ENCODE assay signal across 17 cellular contexts in the genomic region with DNA sequence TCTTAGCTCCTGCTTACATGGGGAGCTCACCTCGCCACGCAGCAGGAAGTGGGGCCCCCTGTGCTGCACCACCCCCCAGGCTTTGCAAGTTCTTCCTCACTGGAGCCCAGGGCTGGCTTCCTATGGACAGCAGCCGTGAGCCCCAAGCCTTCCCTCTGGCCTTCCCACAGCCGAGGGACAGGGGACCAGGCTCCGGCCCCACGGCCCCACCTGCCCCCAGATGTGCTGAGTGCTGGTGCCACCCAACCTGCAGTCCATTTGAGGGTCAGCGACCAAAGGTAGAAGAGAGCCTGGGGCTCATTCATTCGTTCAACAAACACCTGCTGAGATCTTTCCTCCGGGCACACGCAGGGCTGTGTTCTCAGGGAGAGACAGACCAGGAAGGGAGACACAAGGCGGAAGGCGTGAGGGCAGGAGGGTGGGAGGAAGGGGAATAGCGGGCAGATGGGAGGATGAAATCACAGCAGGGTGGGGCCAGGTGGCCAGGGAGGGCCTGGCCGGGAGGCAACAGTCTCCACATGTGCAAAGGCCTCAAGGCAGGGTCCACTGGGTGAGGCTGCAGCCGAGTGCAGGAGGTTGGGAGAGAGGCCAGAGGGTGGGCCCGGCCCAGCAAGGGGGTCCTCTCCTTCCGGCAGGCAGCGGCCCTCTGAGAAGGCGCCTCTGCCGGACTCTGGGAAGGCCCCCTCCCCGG.
DNase-seq lines count a peak whose midpoint lies in the region; ATAC-seq and TF ChIP-seq lines count a peak whose summit lies in the region.
"Had no signal": no experiment of that assay in that cellular context is flagged by ENCODE, and none has a peak within 500 bp of the region (broad histone marks: within the 10 kb centered on the region; RNA-seq: fewer than 3 reads in every experiment).

No MANE protein-coding gene starts in this region.

- peaks cover 0 to 8% (median 0%) of the 10 kb centered on the region in 9 donors for H3K4me1 ChIP-seq in heart right ventricle
- no peaks in the 10 kb centered on the region for H3K4me1 ChIP-seq in aorta (ENCODE audit: control insufficient read depth in 1 of 2, insufficient read depth in 2 of 2, low read length in 2 of 2)
- H3K4me1 ChIP-seq: SJSA1 had no signal

- intact Hi-C loops in Right ventricle myocardium inferior (cut with DNase I) (no loop called here), heart right ventricle (cut with DNase I) (no loop called here), aorta (cut with DNase I) (no loop called here)

- ATAC-seq in Right ventricle myocardium inferior (no peak), heart right ventricle (no peak), aorta (ENCODE audit: low FRiP score) (no peak), HG02588 (IDR thresholded peaks at IDR 0.05; ENCODE audit: unreplicated experiment) (no peak), HG02840 (IDR thresholded peaks at IDR 0.05; ENCODE audit: low FRiP score, unreplicated experiment) (no peak)
- ATAC-seq: stimulated activated naive B cell treated with anti-CD40 and anti-IgM and Interleukin-4, amounts not matched to agents 10 μg/mL and 1 μg/mL and 100 μg/mL, for 72 hours had no signal

- H3K27ac Mint-ChIP-seq in chondrocyte (ENCODE audit: unreplicated experiment): no peak overlapping the region
- H3K27ac Mint-ChIP-seq: activated CD4-positive, alpha-beta T cell treated with anti-CD3 and anti-CD28 coated beads, Interleukin-2, amount 10 ng/mL, durations not matched to agents 24 days and 14 days; dendritic cell treated with granulocyte-macrophage colony-stimulating factor and Interleukin-4, amounts not matched to agents 40 ng/mL and 50 ng/mL, for 4 days; stimulated activated naive B cell treated with anti-CD40 and anti-IgM and Interleukin-4, amounts not matched to agents 10 μg/mL and 1 μg/mL and 100 μg/mL, for 72 hours had no signal

- 82 to 88% methylated on average over 21 of the region's 21 CpGs for WGBS in heart right ventricle, 2 donors
- WGBS in aorta, 2 donors: 86 to 87% methylated on average over 17 to 21 of the region's 21 CpGs

- peaks cover 7% of the 10 kb centered on the region for H3K27me3 Mint-ChIP-seq in chondrocyte (ENCODE audit: low read depth)
- H3K27me3 Mint-ChIP-seq: activated CD4-positive, alpha-beta T cell treated with anti-CD3 and anti-CD28 coated beads, Interleukin-2, amount 10 ng/mL, durations not matched to agents 24 days and 14 days; stimulated activated naive B cell treated with anti-CD40 and anti-IgM and Interleukin-4, amounts not matched to agents 10 μg/mL and 1 μg/mL and 100 μg/mL, for 72 hours had no signal

- peak; percentile 28 for DNase-seq in Right ventricle myocardium inferior (ENCODE audit: missing footprints)
- DNase-seq in heart right ventricle: no peak
- peak; percentile 53 for DNase-seq in chondrocyte (ENCODE audit: low spot score)
- peak; percentile 87 for DNase-seq in mesenteric fat pad (ENCODE audit: low spot score)
- peak; percentile 33 to 67 for DNase-seq in aorta
- DNase-seq in amygdala (lab: John Stamatoyannopoulos, UW): no peak
- DNase-seq: activated CD4-positive, alpha-beta T cell treated with anti-CD3 and anti-CD28 coated beads, Interleukin-2, amount 10 ng/mL, durations not matched to agents 24 days and 14 days; DMS53; erythroblast; NCI-H1105 treated with DMSO at 0.1 percent for 48 hours; NCI-H2227 treated with DMSO at 0.1 percent for 48 hours; stimulated activated naive B cell treated with anti-CD40 and anti-IgM and Interleukin-4, amounts not matched to agents 10 μg/mL and 1 μg/mL and 100 μg/mL, for 72 hours had no signal

- no peaks in the 10 kb centered on the region for H3K36me3 Mint-ChIP-seq in chondrocyte (ENCODE audit: low read depth)

- H3K27ac ChIP-seq in heart right ventricle: no peak overlapping the region
- H3K27ac ChIP-seq in aorta (ENCODE audit: low read depth in 1 of 2, low read length in 2 of 2): no peak overlapping the region
- H3K27ac ChIP-seq: SJSA1 had no signal

- H3K4me3 Mint-ChIP-seq in chondrocyte (ENCODE audit: unreplicated experiment): no peak overlapping the region
- H3K4me3 Mint-ChIP-seq: activated CD4-positive, alpha-beta T cell treated with anti-CD3 and anti-CD28 coated beads, Interleukin-2, amount 10 ng/mL, durations not matched to agents 24 days and 14 days; dendritic cell treated with granulocyte-macrophage colony-stimulating factor and Interleukin-4, amounts not matched to agents 40 ng/mL and 50 ng/mL, for 4 days; stimulated activated naive B cell treated with anti-CD40 and anti-IgM and Interleukin-4, amounts not matched to agents 10 μg/mL and 1 μg/mL and 100 μg/mL, for 72 hours had no signal

- H3K36me3 ChIP-seq in heart right ventricle: no peaks in the 10 kb centered on the region
- H3K36me3 ChIP-seq in aorta (ENCODE audit: control insufficient read depth in 1 of 2, insufficient read depth in 2 of 2, low read length in 1 of 2): no peaks in the 10 kb centered on the region
- H3K36me3 ChIP-seq: SJSA1 had no signal

- TF ChIP-seq CTCF in heart right ventricle (IDR thresholded peaks at IDR 0.05) (no peak), chondrocyte (IDR thresholded peaks at IDR 0.05) (no peak)

- no peaks in the 10 kb centered on the region for H3K4me1 Mint-ChIP-seq in chondrocyte (ENCODE audit: low read depth)
- H3K4me1 Mint-ChIP-seq: activated CD4-positive, alpha-beta T cell treated with anti-CD3 and anti-CD28 coated beads, Interleukin-2, amount 10 ng/mL, durations not matched to agents 24 days and 14 days; stimulated activated naive B cell treated with anti-CD40 and anti-IgM and Interleukin-4, amounts not matched to agents 10 μg/mL and 1 μg/mL and 100 μg/mL, for 72 hours had no signal

- H3K9me3 ChIP-seq in heart right ventricle: peaks cover 0 to 35% (median 3%) of the 10 kb centered on the region in 11 donors
- no peaks in the 10 kb centered on the region for H3K9me3 ChIP-seq in aorta (ENCODE audit: control insufficient read depth, low read length)

- H3K27me3 ChIP-seq in heart right ventricle (peaks cover 0 to 6% (median 0%) of the 10 kb centered on the region in 7 donors), aorta (ENCODE audit: control insufficient read depth in 1 of 2, insufficient read depth in 2 of 2, low read length in 1 of 2) (no peaks in the 10 kb centered on the region)
- H3K27me3 ChIP-seq: SJSA1 had no signal

- H3K9me3 Mint-ChIP-seq in chondrocyte (ENCODE audit: low read depth): peaks cover 10% of the 10 kb centered on the region
- H3K9me3 Mint-ChIP-seq: activated CD4-positive, alpha-beta T cell treated with anti-CD3 and anti-CD28 coated beads, Interleukin-2, amount 10 ng/mL, durations not matched to agents 24 days and 14 days had no signal

- H3K4me3 ChIP-seq in heart right ventricle: no peak overlapping the region
- no peak overlapping the region for H3K4me3 ChIP-seq in aorta (ENCODE audit: low read length in 2 of 2)
- H3K4me3 ChIP-seq: SJSA1, smooth muscle cell had no signal

Comparison
In these comparisons a context has a peak if more than half of its experiments do, and no peak if none do; other contexts are left out.
1. DNase-seq: peak in Right ventricle myocardium inferior (single experiment), chondrocyte (single experiment), mesenteric fat pad (single experiment) and aorta (2 of 2); none in heart right ventricle (0 of 2) and amygdala (0 of 56).